ENCODE assay signal across 16 cellular contexts in genomic region chr15:25268166-25268565, GRCh38.
DNase-seq lines count a peak whose midpoint lies in the region; FAIRE-seq and TF ChIP-seq lines count a peak whose summit lies in the region.
"Had no signal": no experiment of that assay in that cellular context is flagged by ENCODE, and none has a peak within 500 bp of the region (broad histone marks: within the 10 kb centered on the region; RNA-seq: fewer than 3 reads in every experiment).

No MANE protein-coding gene starts in this region.

- no peaks in the 10 kb centered on the region for H3K79me2 ChIP-seq in mesendoderm (ENCODE audit: control insufficient read depth, insufficient read depth, low read length)

- no peak overlapping the region for H3K4me3 Mint-ChIP-seq in CD4-positive, alpha-beta memory T cell
- H3K4me3 Mint-ChIP-seq in Calu3 (ENCODE audit: low read depth, unreplicated experiment) = no peak overlapping the region
- H3K4me3 Mint-ChIP-seq: activated naive CD4-positive, alpha-beta T cell treated with anti-CD3 and anti-CD28 coated beads, Interleukin-2, amount 50 U/mL, for 24 hours; CD14-positive monocyte; stimulated activated naive CD8-positive, alpha-beta T cell treated with anti-CD3 and anti-CD28 coated beads, Interleukin-15, amount 100 ng/mL, for 72 hours had no signal

- H3K9me3 ChIP-seq in CD4-positive, alpha-beta memory T cell (ENCODE audit: control insufficient read depth in 1 of 2, low read length in 2 of 2) = no peaks in the 10 kb centered on the region
- H3K9me3 ChIP-seq: breast epithelium, vagina had no signal

- no peak overlapping the region for H3K9ac ChIP-seq in mesendoderm (ENCODE audit: low read length)

- no peak overlapping the region for H4K8ac ChIP-seq in mesendoderm (ENCODE audit: low read depth, low read length)

- H3K79me1 ChIP-seq in mesendoderm (ENCODE audit: low read length) = no peaks in the 10 kb centered on the region

- no peak overlapping the region for H2AK5ac ChIP-seq in mesendoderm (ENCODE audit: low read length)

- no TSS peak for BruUV-seq in Calu3 (replicated peaks; lab: Mats Ljungman, UMichigan)

- H3K27me3 ChIP-seq in mesendoderm (ENCODE audit: insufficient read depth, low read length, poor library complexity) = no peaks in the 10 kb centered on the region
- H3K27me3 ChIP-seq in CD4-positive, alpha-beta memory T cell (ENCODE audit: insufficient read depth, low read length) = no peaks in the 10 kb centered on the region
- H3K27me3 ChIP-seq: breast epithelium, vagina had no signal

- intact Hi-C loops in CD4-positive, alpha-beta memory T cell (cut with micrococcal nuclease) = no loop called here
- intact Hi-C loops in Calu3 (cut with micrococcal nuclease; ENCODE audit: unreplicated experiment) = no loop called here

- H2BK15ac ChIP-seq in mesendoderm (replicated peaks; ENCODE audit: low read depth) = no peak overlapping the region

- DNase-seq in ELR (ENCODE audit: low read depth) (peak; percentile 1), SK-MEL-5 (ENCODE audit: low read depth, low spot score) (peak; percentile 46), mesendoderm (peak; percentile 46), GM19239 (ENCODE audit: insufficient read length, low spot score) (no peak), Calu3 (no peak)
- DNase-seq in CD4-positive, alpha-beta memory T cell = no peak
- DNase-seq: effector CD8-positive, alpha-beta T cell; NCI-H1105 treated with DMSO at 0.1 percent for 48 hours; NCI-H345; stimulated activated naive CD8-positive, alpha-beta T cell treated with anti-CD3 and anti-CD28 coated beads, Interleukin-15, amount 100 ng/mL, for 72 hours had no signal

- H2BK120ac ChIP-seq in mesendoderm (ENCODE audit: low read depth, low read length) = no peak overlapping the region

- TF ChIP-seq RAD21 in Ishikawa (IDR thresholded peaks at IDR 0.05; ENCODE audit: low read depth) = peak; percentile 38

- H3K36me3 Mint-ChIP-seq in CD4-positive, alpha-beta memory T cell = no peaks in the 10 kb centered on the region
- no peaks in the 10 kb centered on the region for H3K36me3 Mint-ChIP-seq in Calu3 (ENCODE audit: insufficient read depth, unreplicated experiment)
- H3K36me3 Mint-ChIP-seq: activated naive CD4-positive, alpha-beta T cell treated with anti-CD3 and anti-CD28 coated beads, Interleukin-2, amount 50 U/mL, for 24 hours; CD14-positive monocyte had no signal

- TF ChIP-seq CTCF in Calu3 (IDR thresholded peaks at IDR 0.05; ENCODE audit: unreplicated experiment) = no peak

- H3K18ac ChIP-seq in mesendoderm (ENCODE audit: low read length) = no peak overlapping the region

- POLR2A ChIA-PET in CD4-positive, alpha-beta memory T cell (lab: Charles Lee; ENCODE audit: partially characterized antibody) = no interaction called here

- TF ChIP-seq EP300 in Ishikawa (IDR thresholded peaks at IDR 0.05; ENCODE audit: borderline replicate concordance) = no peak

- H4K5ac ChIP-seq in mesendoderm (ENCODE audit: low read length) = no peak overlapping the region

- H3K4me1 Mint-ChIP-seq in CD4-positive, alpha-beta memory T cell = no peaks in the 10 kb centered on the region
- no peaks in the 10 kb centered on the region for H3K4me1 Mint-ChIP-seq in Calu3 (ENCODE audit: low read depth, unreplicated experiment)
- H3K4me1 Mint-ChIP-seq: activated naive CD4-positive, alpha-beta T cell treated with anti-CD3 and anti-CD28 coated beads, Interleukin-2, amount 50 U/mL, for 24 hours; CD14-positive monocyte; stimulated activated naive CD8-positive, alpha-beta T cell treated with anti-CD3 and anti-CD28 coated beads, Interleukin-15, amount 100 ng/mL, for 72 hours had no signal

- in situ Hi-C loops in SK-MEL-5 (cut with HindIII; ENCODE audit: low pct_unique_long_range_greater_than_20kb, low sequenced_read_pairs) = no loop called here

- FAIRE-seq in GM19239 (lab: Jason Lieb, UNC) = no peak

- no peak overlapping the region for H3K27ac ChIP-seq in mesendoderm (ENCODE audit: low read depth, low read length)
- no peak overlapping the region for H3K27ac ChIP-seq in CD4-positive, alpha-beta memory T cell (ENCODE audit: low read depth, low read length)
- H3K27ac ChIP-seq: breast epithelium, vagina had no signal

- no peak overlapping the region for H3K4ac ChIP-seq in mesendoderm (ENCODE audit: low read depth, low read length)

- H3K4me3 ChIP-seq in mesendoderm (ENCODE audit: low read length) = no peak overlapping the region
- H3K4me3 ChIP-seq in CD4-positive, alpha-beta memory T cell (ENCODE audit: low read length in 2 of 2) = no peak overlapping the region
- H3K4me3 ChIP-seq: breast epithelium, lung, vagina had no signal

- H3K27me3 Mint-ChIP-seq in CD4-positive, alpha-beta memory T cell = no peaks in the 10 kb centered on the region
- no peaks in the 10 kb centered on the region for H3K27me3 Mint-ChIP-seq in Calu3 (ENCODE audit: unreplicated experiment)
- H3K27me3 Mint-ChIP-seq: activated naive CD4-positive, alpha-beta T cell treated with anti-CD3 and anti-CD28 coated beads, Interleukin-2, amount 50 U/mL, for 24 hours; stimulated activated naive CD8-positive, alpha-beta T cell treated with anti-CD3 and anti-CD28 coated beads, Interleukin-15, amount 100 ng/mL, for 72 hours had no signal

- H3K23ac ChIP-seq in mesendoderm (ENCODE audit: low read length) = no peak overlapping the region

- no CpG with 5 or more reads among the region's 6 CpGs for WGBS in mesendoderm (ENCODE audit: extremely low coverage, insufficient coverage, low lambda C conversion rate)

- no peaks in the 10 kb centered on the region for H3K4me1 ChIP-seq in mesendoderm (ENCODE audit: control insufficient read depth, low read depth, low read length)
- H3K4me1 ChIP-seq in CD4-positive, alpha-beta memory T cell (ENCODE audit: insufficient read depth, low read length) = no peaks in the 10 kb centered on the region
- H3K4me1 ChIP-seq: breast epithelium, vagina had no signal

- H3K9me3 Mint-ChIP-seq in CD4-positive, alpha-beta memory T cell = peaks cover 0 to 14% (median 4%) of the 10 kb centered on the region in 8 donors
- no peaks in the 10 kb centered on the region for H3K9me3 Mint-ChIP-seq in Calu3 (ENCODE audit: low read depth, unreplicated experiment)

- no peaks in the 10 kb centered on the region for H3K36me3 ChIP-seq in mesendoderm (ENCODE audit: control insufficient read depth, insufficient read depth, low read length)
- no peaks in the 10 kb centered on the region for H3K36me3 ChIP-seq in CD4-positive, alpha-beta memory T cell (ENCODE audit: insufficient read depth, low read length)
- H3K36me3 ChIP-seq: breast epithelium, vagina had no signal

- CTCF ChIA-PET in CD4-positive, alpha-beta memory T cell (lab: Charles Lee; ENCODE audit: partially characterized antibody) = no interaction called here
- CTCF ChIA-PET in Calu3 (lab: Charles Lee) = no interaction called here

- H3K27ac Mint-ChIP-seq in CD4-positive, alpha-beta memory T cell = no peak overlapping the region
- no peak overlapping the region for H3K27ac Mint-ChIP-seq in Calu3 (ENCODE audit: unreplicated experiment)
- H3K27ac Mint-ChIP-seq: activated naive CD4-positive, alpha-beta T cell treated with anti-CD3 and anti-CD28 coated beads, Interleukin-2, amount 50 U/mL, for 24 hours; CD14-positive monocyte; stimulated activated naive CD8-positive, alpha-beta T cell treated with anti-CD3 and anti-CD28 coated beads, Interleukin-15, amount 100 ng/mL, for 72 hours had no signal

- no peak overlapping the region for H3K4me2 ChIP-seq in mesendoderm (ENCODE audit: low read length)

- no peak overlapping the region for H2BK5ac ChIP-seq in mesendoderm (ENCODE audit: low read length)

- no peak overlapping the region for H3K56ac ChIP-seq in mesendoderm (ENCODE audit: low read length)

TF ChIP-seq in Ishikawa, 13 proteins besides CTCF, POLR2A, EP300 and RAD21:
- TF ChIP-seq CEBPB (IDR thresholded peaks at IDR 0.05) (no peak), EGR1 (IDR thresholded peaks at IDR 0.05) (no peak), TCF12 (IDR thresholded peaks at IDR 0.05; ENCODE audit: low read depth) (no peak), REST (IDR thresholded peaks at IDR 0.05; ENCODE audit: low read depth) (no peak), NFIC (IDR thresholded peaks at IDR 0.05) (no peak), ZBTB7A (IDR thresholded peaks at IDR 0.05; ENCODE audit: low read depth) (no peak), CREB1 (IDR thresholded peaks at IDR 0.05; ENCODE audit: low read depth) (no peak)
- TF ChIP-seq, protein P1, sequence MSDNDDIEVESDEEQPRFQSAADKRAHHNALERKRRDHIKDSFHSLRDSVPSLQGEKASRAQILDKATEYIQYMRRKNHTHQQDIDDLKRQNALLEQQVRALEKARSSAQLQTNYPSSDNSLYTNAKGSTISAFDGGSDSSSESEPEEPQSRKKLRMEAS (IDR thresholded peaks at IDR 0.05) = no peak
- TF ChIP-seq, protein P2, sequence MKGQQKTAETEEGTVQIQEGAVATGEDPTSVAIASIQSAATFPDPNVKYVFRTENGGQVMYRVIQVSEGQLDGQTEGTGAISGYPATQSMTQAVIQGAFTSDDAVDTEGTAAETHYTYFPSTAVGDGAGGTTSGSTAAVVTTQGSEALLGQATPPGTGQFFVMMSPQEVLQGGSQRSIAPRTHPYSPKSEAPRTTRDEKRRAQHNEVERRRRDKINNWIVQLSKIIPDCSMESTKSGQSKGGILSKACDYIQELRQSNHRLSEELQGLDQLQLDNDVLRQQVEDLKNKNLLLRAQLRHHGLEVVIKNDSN (IDR thresholded peaks at IDR 0.05) = no peak

Comparison
In these comparisons a context has a peak if more than half of its experiments do, and no peak if none do; other contexts are left out.
1. DNase-seq: peak in ELR (single experiment), SK-MEL-5 (single experiment) and mesendoderm (single experiment); none in CD4-positive, alpha-beta memory T cell (0 of 5), GM19239 (single experiment) and Calu3 (single experiment).